In the genomic region with DNA sequence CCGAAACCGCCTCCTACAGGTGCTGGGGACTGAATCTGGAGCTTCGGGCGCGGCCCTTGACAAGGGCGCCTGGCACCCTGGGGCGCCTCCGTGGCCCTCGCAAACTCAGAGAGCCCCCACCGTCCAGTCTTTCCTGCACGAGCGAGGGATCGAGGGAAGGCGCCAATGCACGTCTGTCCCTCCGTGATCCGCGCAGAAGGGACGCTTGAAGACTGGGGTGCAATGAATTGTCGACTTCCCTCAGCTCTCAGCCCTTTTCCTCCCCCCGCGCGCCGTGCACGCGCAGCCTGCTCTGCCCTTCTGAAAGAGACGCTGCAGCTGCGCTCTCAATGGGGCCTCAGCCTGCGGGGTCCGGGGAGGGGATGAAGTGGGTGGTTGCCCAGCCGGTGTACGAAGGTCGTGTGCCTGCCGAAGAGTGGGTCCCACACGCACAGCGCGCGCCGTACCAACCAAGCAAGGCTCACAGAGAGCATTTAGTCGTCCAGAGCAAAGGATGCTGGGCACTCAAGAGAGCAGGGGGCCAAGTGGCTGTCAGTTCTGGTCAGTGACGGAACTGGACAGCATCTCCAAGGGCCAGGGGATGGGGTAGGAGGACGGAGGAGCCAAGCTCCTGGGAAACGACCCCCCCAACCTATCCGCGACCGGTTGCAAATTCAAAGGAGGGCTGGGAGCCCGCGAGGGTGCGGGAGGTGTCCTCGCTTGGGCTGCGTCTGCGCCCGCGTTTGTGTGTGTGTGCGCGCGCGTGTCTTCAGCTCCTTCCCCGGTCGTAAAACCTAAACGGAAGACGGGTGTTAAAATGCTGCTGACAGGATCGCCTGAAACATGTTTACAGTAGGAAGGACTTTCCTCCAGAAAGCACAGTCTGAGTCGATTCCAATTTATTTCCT, we compare ENCODE assay signal across 8 cellular contexts. TPM values are rescaled to one million over a fixed set of nuclear protein-coding genes. Genes with fewer than 3 reads are reported as not detected.
A peak's percentile ranks its signal among the peaks of the same experiment; 100 is the strongest.
DNase-seq lines count a peak whose midpoint lies in the region; ATAC-seq and TF ChIP-seq lines count a peak whose summit lies in the region.

No MANE protein-coding gene starts in this region.

- peaks cover 47% of the 10 kb centered on the region for H3K27me3 Mint-ChIP-seq in CD4-positive, alpha-beta T cell
- H3K27me3 Mint-ChIP-seq in activated CD8-positive, alpha-beta memory T cell treated with anti-CD3 and anti-CD28 coated beads, Interleukin-2, amount 10 ng/mL, durations not matched to agents 7 days and 5 days: peaks cover 50% of the 10 kb centered on the region

- H3K9me3 Mint-ChIP-seq in CD4-positive, alpha-beta T cell: peaks cover 2% of the 10 kb centered on the region
- no peaks in the 10 kb centered on the region for H3K9me3 Mint-ChIP-seq in activated CD8-positive, alpha-beta memory T cell treated with anti-CD3 and anti-CD28 coated beads, Interleukin-2, amount 10 ng/mL, durations not matched to agents 7 days and 5 days (ENCODE audit: low read depth)

- peaks cover 42% of the 10 kb centered on the region for H3K27me3 ChIP-seq in CD4-positive, alpha-beta T cell (ENCODE audit: control insufficient read depth, insufficient read depth, low read length)
- no peaks in the 10 kb centered on the region for H3K27me3 ChIP-seq in esophagus muscularis mucosa
- H3K27me3 ChIP-seq in muscle layer of duodenum (ENCODE audit: low read depth, low read length): no peaks in the 10 kb centered on the region
- H3K27me3 ChIP-seq in tibial nerve: no peaks in the 10 kb centered on the region

- H3K4me3 Mint-ChIP-seq in CD4-positive, alpha-beta T cell: peak overlapping the region; percentile 96
- peak overlapping the region; percentile 87 for H3K4me3 Mint-ChIP-seq in activated CD8-positive, alpha-beta memory T cell treated with anti-CD3 and anti-CD28 coated beads, Interleukin-2, amount 10 ng/mL, durations not matched to agents 7 days and 5 days

- TF ChIP-seq POLR2A in GM19099 (IDR thresholded peaks at IDR 0.05; ENCODE audit: extremely low read depth, insufficient read length, low read depth) (peak; percentile 45), esophagus muscularis mucosa (IDR thresholded peaks at IDR 0.05; ENCODE audit: low read depth) (no peak), tibial nerve (IDR thresholded peaks at IDR 0.05) (no peak)

- DNase-seq in CD4-positive, alpha-beta T cell: peak in 4 of 10 experiments; percentile 10 to 17 (median 14)
- peak; percentile 77 for DNase-seq in NCI-H510A (lab: John Stamatoyannopoulos, UW)
- DNase-seq in activated CD8-positive, alpha-beta memory T cell treated with anti-CD3 and anti-CD28 coated beads, Interleukin-2, amount 10 ng/mL, durations not matched to agents 7 days and 5 days: peak; percentile 52
- no peak for DNase-seq in esophagus muscularis mucosa (ENCODE audit: extremely low spot score)
- DNase-seq in tibial nerve (ENCODE audit: low spot score in 2 of 2): peak in 1 of 2 donors; percentile 38

- H3K9me3 ChIP-seq in CD4-positive, alpha-beta T cell (ENCODE audit: control insufficient read depth, low read length): no peaks in the 10 kb centered on the region
- no peaks in the 10 kb centered on the region for H3K9me3 ChIP-seq in esophagus muscularis mucosa
- H3K9me3 ChIP-seq in muscle layer of duodenum (ENCODE audit: control insufficient read depth in 1 of 2, low read length in 2 of 2): no peaks in the 10 kb centered on the region
- H3K9me3 ChIP-seq in tibial nerve: peaks cover 0 to under 1% (median 0%) of the 10 kb centered on the region in 4 donors

- WGBS in esophagus muscularis mucosa: under 1% methylated on average over 57 of the region's 64 CpGs
- 1% methylated on average over 40 to 44 of the region's 64 CpGs for WGBS in tibial nerve, 2 donors

- peak; percentile 43 for ATAC-seq in CD4-positive, alpha-beta T cell (ENCODE audit: poor library complexity)
- ATAC-seq in HG03108 (IDR thresholded peaks at IDR 0.05; ENCODE audit: unreplicated experiment): peak; percentile 34
- ATAC-seq in activated CD8-positive, alpha-beta memory T cell treated with anti-CD3 and anti-CD28 coated beads, Interleukin-2, amount 10 ng/mL, durations not matched to agents 7 days and 5 days: peak; percentile 42

- H3K4me1 Mint-ChIP-seq in CD4-positive, alpha-beta T cell (ENCODE audit: low read depth): peaks cover 13% of the 10 kb centered on the region
- H3K4me1 Mint-ChIP-seq in activated CD8-positive, alpha-beta memory T cell treated with anti-CD3 and anti-CD28 coated beads, Interleukin-2, amount 10 ng/mL, durations not matched to agents 7 days and 5 days: peaks cover 9% of the 10 kb centered on the region

- no peak for TF ChIP-seq CTCF in CD4-positive, alpha-beta T cell (IDR thresholded peaks at IDR 0.05)
- TF ChIP-seq CTCF in esophagus muscularis mucosa (IDR thresholded peaks at IDR 0.05) (peak in 1 of 3 experiments; percentile 1), tibial nerve (IDR thresholded peaks at IDR 0.05) (no peak)

- H3K4me3 ChIP-seq in esophagus muscularis mucosa (peak overlapping the region; percentile 62 to 66 (median 66)), muscle layer of duodenum (ENCODE audit: low read depth in 1 of 2, low read length in 2 of 2) (peak overlapping the region; percentile 90 to 99), tibial nerve (peak overlapping the region; percentile 37 to 80 (median 64))

- intact Hi-C loops in CD4-positive, alpha-beta T cell (cut with DNase I, micrococcal nuclease): loop anchor here in 1 of 2 experiments (2.0 kb wide), 1 partner anchor 1495 kb away; no protein-coding TSS in a partner anchor
- intact Hi-C loops in esophagus muscularis mucosa (cut with DNase I): loop anchor here (2.0 kb wide), 1 partner anchor 1023 kb away; no protein-coding TSS in a partner anchor

- POLR2A ChIA-PET in CD4-positive, alpha-beta T cell (lab: Charles Lee): interaction anchor here (0.9 to 1.9 kb wide), 6 partner anchors 9 to 1024 kb away, joined by 3 to 7 read pairs (median 4); no protein-coding TSS in a partner anchor

- no peaks in the 10 kb centered on the region for H3K36me3 ChIP-seq in esophagus muscularis mucosa
- H3K36me3 ChIP-seq in muscle layer of duodenum (ENCODE audit: control insufficient read depth in 1 of 2, insufficient read depth in 2 of 2, low read length in 2 of 2): no peaks in the 10 kb centered on the region
- no peaks in the 10 kb centered on the region for H3K36me3 ChIP-seq in tibial nerve

- CTCF ChIA-PET in CD4-positive, alpha-beta T cell (lab: Charles Lee): interaction anchor here (2.0 kb wide), 1 partner anchor 1024 kb away, joined by 10 read pairs; no protein-coding TSS in a partner anchor
- CTCF ChIA-PET in activated CD8-positive, alpha-beta memory T cell treated with anti-CD3 and anti-CD28 coated beads, Interleukin-2, amount 10 ng/mL, durations not matched to agents 7 days and 5 days (lab: Charles Lee): interaction anchor here (0.8 to 3.4 kb wide), 12 partner anchors 8 to 1268 kb away, joined by 3 to 59 read pairs (median 4); no protein-coding TSS in a partner anchor

- H3K27ac ChIP-seq in CD4-positive, alpha-beta T cell (ENCODE audit: low read depth, low read length): no peak overlapping the region
- H3K27ac ChIP-seq in esophagus muscularis mucosa (replicated peaks in 1 of 4) (peak overlapping the region; percentile 71 to 84 (median 80)), muscle layer of duodenum (ENCODE audit: low read length) (peak overlapping the region; percentile 93), tibial nerve (peak overlapping the region; percentile 47 to 92 (median 86))

- peaks cover 9% of the 10 kb centered on the region for H3K36me3 Mint-ChIP-seq in CD4-positive, alpha-beta T cell (ENCODE audit: low read depth)
- no peaks in the 10 kb centered on the region for H3K36me3 Mint-ChIP-seq in activated CD8-positive, alpha-beta memory T cell treated with anti-CD3 and anti-CD28 coated beads, Interleukin-2, amount 10 ng/mL, durations not matched to agents 7 days and 5 days

- TF ChIP-seq EP300 in esophagus muscularis mucosa (IDR thresholded peaks at IDR 0.05) (no peak), tibial nerve (IDR thresholded peaks at IDR 0.05) (no peak)

- H3K4me1 ChIP-seq in esophagus muscularis mucosa (peaks cover 6 to 29% (median 21%) of the 10 kb centered on the region in 4 donors), muscle layer of duodenum (ENCODE audit: control insufficient read depth in 1 of 2, insufficient read depth in 2 of 2, low read length in 2 of 2) (peaks cover 6 to 12% of the 10 kb centered on the region in 2 donors), tibial nerve (peaks cover 0 to 22% (median 3%) of the 10 kb centered on the region in 4 donors)

- peak overlapping the region; percentile 66 for H3K27ac Mint-ChIP-seq in CD4-positive, alpha-beta T cell
- peak overlapping the region; percentile 73 for H3K27ac Mint-ChIP-seq in activated CD8-positive, alpha-beta memory T cell treated with anti-CD3 and anti-CD28 coated beads, Interleukin-2, amount 10 ng/mL, durations not matched to agents 7 days and 5 days

RNA-seq across cellular contexts. Expression of gene SOX4, which starts 5.4 kb away (rescaled TPM):
- total RNA-seq in CD4-positive, alpha-beta T cell: 10 to 100 TPM; 22.1 to 22.6 TPM
- total RNA-seq in activated CD8-positive, alpha-beta memory T cell treated with anti-CD3 and anti-CD28 coated beads, Interleukin-2, amount 10 ng/mL, durations not matched to agents 7 days and 5 days: 10 to 100 TPM in 1 of 2 experiments, under 1 TPM in 1; 0.76 to 10.4 TPM
- 1 to 10 TPM; 4.1 to 6.5 (median 4.8) TPM for total RNA-seq in esophagus muscularis mucosa
- total RNA-seq in tibial nerve: 1 to 10 TPM; 5.2 to 9.3 (median 8.1) TPM
